Comparison of ENCODE assay signal across 14 cellular contexts in the genomic region with DNA sequence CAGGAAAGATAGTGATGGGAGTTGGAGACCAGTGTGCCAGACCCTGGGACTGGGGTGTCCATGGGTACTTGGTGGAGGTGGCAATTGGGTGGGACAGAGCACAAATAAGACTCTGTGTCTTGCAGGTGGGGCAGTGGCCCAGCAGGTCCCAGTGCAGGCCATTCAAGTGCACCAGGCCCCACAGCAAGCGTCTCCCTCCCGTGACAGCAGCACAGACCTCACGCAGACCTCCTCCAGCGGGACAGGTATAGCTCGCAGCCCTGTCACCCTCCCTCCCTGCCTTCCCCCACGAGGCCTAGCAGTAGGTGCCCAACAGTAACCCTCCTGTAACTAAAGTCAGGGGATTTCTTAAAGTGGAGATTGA. TPM values are rescaled to one million over a fixed set of nuclear protein-coding genes. Genes with fewer than 3 reads are reported as not detected.
DNase-seq lines count a peak whose midpoint lies in the region; ATAC-seq and TF ChIP-seq lines count a peak whose summit lies in the region.
"Had no signal": no experiment of that assay in that cellular context is flagged by ENCODE, and none has a peak within 500 bp of the region (broad histone marks: within the 10 kb centered on the region; RNA-seq: fewer than 3 reads in every experiment).

No MANE protein-coding gene starts in this region.

- H3K4me2 ChIP-seq in Loucy (ENCODE audit: low read depth, low read length, poor library complexity, severe bottlenecking): peak overlapping the region; percentile 92
- H3K4me2 ChIP-seq: SK-N-SH had no signal

- ATAC-seq in CD8-positive, alpha-beta T cell: no peak
- ATAC-seq in gastroesophageal sphincter: no peak
- no peak for ATAC-seq in HG02678 (IDR thresholded peaks at IDR 0.05; ENCODE audit: unreplicated experiment)

- H3K4me1 ChIP-seq in CD8-positive, alpha-beta T cell (ENCODE audit: insufficient read depth, low read length): peaks cover 35% of the 10 kb centered on the region
- peaks cover 37% of the 10 kb centered on the region for H3K4me1 ChIP-seq in Loucy (ENCODE audit: insufficient read depth, low read length, poor library complexity, severe bottlenecking)
- peaks cover 0 to 64% (median 29%) of the 10 kb centered on the region in 3 donors for H3K4me1 ChIP-seq in gastroesophageal sphincter
- H3K4me1 ChIP-seq in skeletal muscle tissue (ENCODE audit: control insufficient read depth in 3 of 3, insufficient read depth in 3 of 3, low read length in 3 of 3): peaks cover 37 to 44% (median 39%) of the 10 kb centered on the region in 3 donors

- H3K9ac ChIP-seq in Loucy (ENCODE audit: low read depth, low read length, poor library complexity, severe bottlenecking) (no peak overlapping the region), skeletal muscle tissue (ENCODE audit: low read depth in 1 of 3, low read length in 3 of 3) (peak overlapping the region in 2 of 3 donors; percentile 22 to 40)
- H3K9ac ChIP-seq: SK-N-SH had no signal

- no peak for TF ChIP-seq CTCF in CD8-positive, alpha-beta T cell (IDR thresholded peaks at IDR 0.05)
- TF ChIP-seq CTCF in Loucy (conservative IDR thresholded peaks at IDR 0.05; ENCODE audit: low read length) (no peak), gastroesophageal sphincter (IDR thresholded peaks at IDR 0.05) (no peak)

- H3K4me3 ChIP-seq in CD8-positive, alpha-beta T cell (ENCODE audit: low read depth, low read length): no peak overlapping the region
- no peak overlapping the region for H3K4me3 ChIP-seq in Loucy (ENCODE audit: low read length, poor library complexity, severe bottlenecking)
- no peak overlapping the region for H3K4me3 ChIP-seq in gastroesophageal sphincter
- no peak overlapping the region for H3K4me3 ChIP-seq in skeletal muscle tissue (ENCODE audit: low read length in 3 of 3)
- H3K4me3 ChIP-seq: dorsolateral prefrontal cortex had no signal

- peaks cover 24% of the 10 kb centered on the region for H3K36me3 ChIP-seq in CD8-positive, alpha-beta T cell (ENCODE audit: insufficient read depth, low read length)
- peaks cover 42% of the 10 kb centered on the region; the same call in 1 of the 2 replicates for H3K36me3 ChIP-seq in Loucy (ENCODE audit: insufficient read depth, low read length)
- peaks cover 0 to 56% of the 10 kb centered on the region in 2 donors for H3K36me3 ChIP-seq in gastroesophageal sphincter
- peaks cover 40 to 46% (median 43%) of the 10 kb centered on the region in 3 donors for H3K36me3 ChIP-seq in skeletal muscle tissue (ENCODE audit: control insufficient read depth in 3 of 3, insufficient read depth in 3 of 3, low read length in 3 of 3)

- no peaks in the 10 kb centered on the region for H3K9me3 Mint-ChIP-seq in CD8-positive, alpha-beta T cell

- no peaks in the 10 kb centered on the region for H3K9me3 ChIP-seq in CD8-positive, alpha-beta T cell (ENCODE audit: low read length)
- no peaks in the 10 kb centered on the region for H3K9me3 ChIP-seq in Loucy (ENCODE audit: insufficient read depth, low read depth, low read length)
- no peaks in the 10 kb centered on the region for H3K9me3 ChIP-seq in gastroesophageal sphincter
- no peaks in the 10 kb centered on the region for H3K9me3 ChIP-seq in skeletal muscle tissue (ENCODE audit: control insufficient read depth in 3 of 3, low read length in 3 of 3)
- H3K9me3 ChIP-seq: SK-N-SH had no signal

- POLR2A ChIA-PET in CD8-positive, alpha-beta T cell (lab: Charles Lee): no interaction called here

- H3K79me2 ChIP-seq in Loucy (ENCODE audit: insufficient read depth, low read length): peaks cover 55% of the 10 kb centered on the region

- no peak for DNase-seq in CD8-positive, alpha-beta T cell
- DNase-seq in hypothalamus (lab: John Stamatoyannopoulos, UW) (no peak), occipital lobe (lab: John Stamatoyannopoulos, UW) (no peak), cardiac septum (ENCODE audit: low spot score) (no peak)
- DNase-seq: dorsolateral prefrontal cortex; MV-4-11; NCI-H2171 treated with DMSO at 0.1 percent for 48 hours; SK-N-SH; stimulated activated CD4-positive, alpha-beta T cell treated with anti-CD3 and anti-CD28 coated beads, Interleukin-15, amount 100 ng/mL, for 24 hours; WERI-Rb-1 had no signal

- TF ChIP-seq POLR2A in gastroesophageal sphincter (IDR thresholded peaks at IDR 0.05): no peak

- H3K27ac ChIP-seq in CD8-positive, alpha-beta T cell (ENCODE audit: low read depth, low read length): no peak overlapping the region
- H3K27ac ChIP-seq in gastroesophageal sphincter: peak overlapping the region in 3 of 4 donors; percentile 99 to 100 (median 100)
- peak overlapping the region; percentile 92 for H3K27ac ChIP-seq in skeletal muscle tissue (ENCODE audit: low read depth, low read length)
- H3K27ac ChIP-seq: WERI-Rb-1 had no signal

- WGBS in gastroesophageal sphincter (ENCODE audit: low coverage in 1 of 2), 2 donors: 55% methylated on average over 4 of the region's 6 CpGs; no CpG with 5 or more reads in 1 of the 2 donors

- no peaks in the 10 kb centered on the region for H3K27me3 ChIP-seq in CD8-positive, alpha-beta T cell (ENCODE audit: insufficient read depth, low read length)
- H3K27me3 ChIP-seq in Loucy (ENCODE audit: insufficient read depth, low read length, poor library complexity, severe bottlenecking) (no peaks in the 10 kb centered on the region), gastroesophageal sphincter (no peaks in the 10 kb centered on the region), skeletal muscle tissue (ENCODE audit: control insufficient read depth in 3 of 3, insufficient read depth in 3 of 3, low read length in 3 of 3) (no peaks in the 10 kb centered on the region)
- H3K27me3 ChIP-seq: dorsolateral prefrontal cortex had no signal

- no peak for TF ChIP-seq EP300 in gastroesophageal sphincter (IDR thresholded peaks at IDR 0.05)

- peaks cover 12% of the 10 kb centered on the region for H3F3A ChIP-seq in Loucy (ENCODE audit: low read depth)

- H3K27ac Mint-ChIP-seq in CD8-positive, alpha-beta T cell: peak overlapping the region; percentile 6

- peaks cover 44% of the 10 kb centered on the region for H4K20me1 ChIP-seq in Loucy (ENCODE audit: insufficient read depth, low read length, poor library complexity, severe bottlenecking)

- no peaks in the 10 kb centered on the region for H3K9me2 ChIP-seq in Loucy (replicated peaks; ENCODE audit: low read depth, low read length)
- H3K9me2 ChIP-seq: SK-N-SH had no signal

- H3K4me3 Mint-ChIP-seq in CD8-positive, alpha-beta T cell: no peak overlapping the region

- H3K27me3 Mint-ChIP-seq in CD8-positive, alpha-beta T cell (ENCODE audit: low read depth): no peaks in the 10 kb centered on the region

- intact Hi-C loops in CD8-positive, alpha-beta T cell (cut with DNase I, micrococcal nuclease): loop anchor here (10.0 kb wide), 2 partner anchors 612 to 1442 kb away; a partner anchor contains a TSS
- intact Hi-C loops in cardiac septum (cut with DNase I): no loop called here

- H3K4me1 Mint-ChIP-seq in CD8-positive, alpha-beta T cell (ENCODE audit: low read depth): peaks cover 39% of the 10 kb centered on the region

- CTCF ChIA-PET in CD8-positive, alpha-beta T cell (lab: Charles Lee): no interaction called here

- peaks cover 44% of the 10 kb centered on the region for H3K36me3 Mint-ChIP-seq in CD8-positive, alpha-beta T cell

- H2AFZ ChIP-seq in Loucy (ENCODE audit: low read length): no peak overlapping the region

RNA-seq across cellular contexts. Expression of a gene that starts 5.3 kb away (rescaled TPM):
- 10 to 100 TPM; 26.1 TPM for total RNA-seq in CD8-positive, alpha-beta T cell
- total RNA-seq in gastroesophageal sphincter (100 to 1,000 TPM in 3 of 4 donors, 10 to 100 TPM in 1; 92.6 to 192 (median 117) TPM), skeletal muscle tissue (21.4 TPM), occipital lobe (11.9 TPM), cardiac septum (81.2 TPM)

RNA-seq across cellular contexts. Expression of a gene that starts 5.6 kb away (rescaled TPM):
- total RNA-seq in CD8-positive, alpha-beta T cell: 10 to 100 TPM; 72.0 to 77.2 TPM
- 10 to 100 TPM; 23.2 to 36.6 (median 24.2) TPM for total RNA-seq in gastroesophageal sphincter
- 11.0 TPM for total RNA-seq in skeletal muscle tissue
- total RNA-seq in occipital lobe: 23.9 TPM
- 15.6 TPM for total RNA-seq in cardiac septum

RNA-seq across cellular contexts. Expression of a gene that starts 52.9 kb away (rescaled TPM):
- 10 to 100 TPM; 19.6 to 26.8 TPM for total RNA-seq in CD8-positive, alpha-beta T cell
- total RNA-seq in gastroesophageal sphincter (10 to 100 TPM; 66.5 to 95.0 (median 86.6) TPM), skeletal muscle tissue (31.3 TPM), occipital lobe (16.1 TPM), cardiac septum (23.2 TPM)
